ENCODE assay signal across 1 cellular context in the genomic region with DNA sequence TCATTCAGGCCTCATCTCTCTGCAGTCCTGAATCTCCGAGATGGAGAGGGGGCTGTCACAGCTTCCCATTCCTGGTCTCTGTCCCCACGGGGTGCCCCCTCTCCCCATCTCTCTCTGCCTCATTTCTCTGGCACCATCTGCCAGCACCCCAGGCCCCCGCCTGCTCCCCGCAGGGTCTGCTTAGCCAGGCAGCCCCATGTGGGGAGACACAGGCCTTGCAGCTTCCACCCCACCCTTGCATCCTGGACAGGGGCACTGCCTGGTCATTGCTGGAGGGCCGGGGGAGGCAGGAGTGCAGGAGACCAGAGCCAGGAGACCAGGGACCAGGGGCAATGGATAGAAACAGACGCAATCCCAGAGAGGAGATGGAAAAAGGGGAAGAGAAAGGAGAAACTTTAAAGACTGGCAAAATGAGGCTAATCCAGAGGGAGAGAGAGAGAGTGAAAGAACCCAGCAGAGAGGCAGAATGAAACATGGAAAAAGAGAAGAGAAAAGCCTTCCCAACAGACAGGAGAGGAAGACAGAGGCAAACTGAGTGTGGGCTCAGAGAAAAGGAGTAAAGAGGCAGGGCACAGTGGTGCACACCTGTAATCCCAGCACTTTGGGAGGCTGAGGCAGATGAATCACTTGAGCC.
TF ChIP-seq lines count a peak whose summit lies in the region.

No MANE protein-coding gene starts in this region.

TF ChIP-seq in H1, 55 proteins besides CTCF, POLR2A, EP300 and RAD21:
- TF ChIP-seq FOSL1 (IDR thresholded peaks at IDR 0.05; ENCODE audit: insufficient read depth, low read depth, low read length) (no peak), CREB1 (IDR thresholded peaks at IDR 0.05) (no peak), HDAC6 (IDR thresholded peaks at IDR 0.05; ENCODE audit: low read depth, low read length) (no peak), TAF7 (optimal IDR thresholded peaks at IDR 0.05; ENCODE audit: borderline replicate concordance, low read depth, low read length) (no peak), SUZ12 (IDR thresholded peaks at IDR 0.05; ENCODE audit: low read length) (no peak), SIRT6 (IDR thresholded peaks at IDR 0.05; ENCODE audit: low read length) (no peak), SIN3A (conservative IDR thresholded peaks at IDR 0.05 in 1 of 2, IDR thresholded peaks at IDR 0.05 in 1 of 2; ENCODE audit: low read depth in 1 of 2, low read length in 2 of 2) (no peak), EZH2 (IDR thresholded peaks at IDR 0.05; ENCODE audit: low read depth, low read length, severe bottlenecking) (no peak), JUND (IDR thresholded peaks at IDR 0.05; ENCODE audit: low read length) (no peak), KDM1A (IDR thresholded peaks at IDR 0.05; ENCODE audit: borderline replicate concordance, low read length) (no peak), YY1 (IDR thresholded peaks at IDR 0.05; ENCODE audit: low read depth, low read length) (no peak), NRF1 (IDR thresholded peaks at IDR 0.05; ENCODE audit: low read depth, low read length) (no peak), SRF (IDR thresholded peaks at IDR 0.05; ENCODE audit: low read depth, low read length) (no peak), TCF12 (IDR thresholded peaks at IDR 0.05; ENCODE audit: low read depth, low read length) (no peak), RNF2 (IDR thresholded peaks at IDR 0.05; ENCODE audit: borderline replicate concordance, low read depth, low read length, missing control alignments, poor library complexity, severe bottlenecking) (no peak), BCL11A (IDR thresholded peaks at IDR 0.05; ENCODE audit: low read depth in 2 of 2, low read length in 2 of 2) (no peak), JUN (IDR thresholded peaks at IDR 0.05; ENCODE audit: low read depth, low read length) (no peak)
- TF ChIP-seq, protein P1, sequence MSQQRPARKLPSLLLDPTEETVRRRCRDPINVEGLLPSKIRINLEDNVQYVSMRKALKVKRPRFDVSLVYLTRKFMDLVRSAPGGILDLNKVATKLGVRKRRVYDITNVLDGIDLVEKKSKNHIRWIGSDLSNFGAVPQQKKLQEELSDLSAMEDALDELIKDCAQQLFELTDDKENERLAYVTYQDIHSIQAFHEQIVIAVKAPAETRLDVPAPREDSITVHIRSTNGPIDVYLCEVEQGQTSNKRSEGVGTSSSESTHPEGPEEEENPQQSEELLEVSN (IDR thresholded peaks at IDR 0.05): no peak
- TF ChIP-seq, protein P2, sequence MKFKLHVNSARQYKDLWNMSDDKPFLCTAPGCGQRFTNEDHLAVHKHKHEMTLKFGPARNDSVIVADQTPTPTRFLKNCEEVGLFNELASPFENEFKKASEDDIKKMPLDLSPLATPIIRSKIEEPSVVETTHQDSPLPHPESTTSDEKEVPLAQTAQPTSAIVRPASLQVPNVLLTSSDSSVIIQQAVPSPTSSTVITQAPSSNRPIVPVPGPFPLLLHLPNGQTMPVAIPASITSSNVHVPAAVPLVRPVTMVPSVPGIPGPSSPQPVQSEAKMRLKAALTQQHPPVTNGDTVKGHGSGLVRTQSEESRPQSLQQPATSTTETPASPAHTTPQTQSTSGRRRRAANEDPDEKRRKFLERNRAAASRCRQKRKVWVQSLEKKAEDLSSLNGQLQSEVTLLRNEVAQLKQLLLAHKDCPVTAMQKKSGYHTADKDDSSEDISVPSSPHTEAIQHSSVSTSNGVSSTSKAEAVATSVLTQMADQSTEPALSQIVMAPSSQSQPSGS (IDR thresholded peaks at IDR 0.05; ENCODE audit: low read length): no peak
